21 cellular contexts compared by ENCODE assay signal in the genomic region with DNA sequence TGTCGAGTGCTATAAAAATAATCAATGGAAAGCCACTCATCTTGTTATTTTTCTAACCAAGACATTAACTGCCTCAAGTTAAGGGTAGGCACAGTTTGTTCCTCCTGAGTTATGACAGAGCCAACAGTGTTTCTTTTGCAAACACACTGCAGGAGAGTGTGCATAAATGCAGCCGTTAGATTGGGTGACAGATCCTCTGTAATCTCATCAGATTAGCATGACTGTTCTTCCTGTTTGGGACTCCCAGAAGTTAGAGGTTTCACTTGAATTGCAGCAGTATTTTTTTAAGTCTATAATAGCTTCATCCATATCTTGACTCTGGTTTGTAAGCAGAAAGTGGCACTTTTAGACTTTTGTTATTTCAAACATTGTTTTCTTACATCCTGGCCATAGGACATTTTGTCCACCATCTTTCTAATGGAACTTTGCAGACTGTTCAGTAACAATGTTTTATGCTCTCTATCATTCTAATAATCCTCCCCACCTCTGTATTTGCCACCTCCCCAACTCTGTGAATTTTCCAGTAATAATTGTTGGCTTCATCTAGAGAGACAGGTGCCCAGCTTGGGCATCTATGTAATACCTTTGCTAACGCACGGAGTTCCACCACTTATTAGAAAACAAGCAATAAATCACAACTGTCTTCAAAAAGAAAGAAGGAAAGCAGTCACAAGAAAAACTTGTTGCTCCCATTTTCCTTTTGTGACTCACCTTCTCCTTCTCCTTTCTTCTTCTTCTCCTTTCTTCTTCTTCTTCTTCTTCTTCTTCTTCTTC.
"Had no signal": no experiment of that assay in that cellular context is flagged by ENCODE, and none has a peak within 500 bp of the region (broad histone marks: within the 10 kb centered on the region; RNA-seq: fewer than 3 reads in every experiment).

No MANE protein-coding gene starts in this region.

- H3K27ac Mint-ChIP-seq: naive thymus-derived CD8-positive, alpha-beta T cell; stimulated activated memory B cell treated with anti-CD40 and anti-IgM and Interleukin-4, amounts not matched to agents 10 μg/mL and 1 μg/mL and 100 μg/mL, for 72 hours; stimulated activated naive CD8-positive, alpha-beta T cell treated with anti-CD3 and anti-CD28 coated beads, Interleukin-15, Interleukin-2, amounts not matched to agents 100 ng/mL and 50 ng/mL, for 24 hours had no signal

- H3K36me3 Mint-ChIP-seq: naive thymus-derived CD8-positive, alpha-beta T cell; stimulated activated memory B cell treated with anti-CD40 and anti-IgM and Interleukin-4, amounts not matched to agents 10 μg/mL and 1 μg/mL and 100 μg/mL, for 72 hours had no signal

- H3K27ac ChIP-seq: dorsolateral prefrontal cortex, heart left ventricle, neutrophil, spleen, tibial artery, upper lobe of left lung, uterus had no signal

- H3K27me3 Mint-ChIP-seq: naive thymus-derived CD8-positive, alpha-beta T cell; stimulated activated memory B cell treated with anti-CD40 and anti-IgM and Interleukin-4, amounts not matched to agents 10 μg/mL and 1 μg/mL and 100 μg/mL, for 72 hours; stimulated activated naive CD8-positive, alpha-beta T cell treated with anti-CD3 and anti-CD28 coated beads, Interleukin-15, Interleukin-2, amounts not matched to agents 100 ng/mL and 50 ng/mL, for 24 hours had no signal

- H3K36me3 ChIP-seq: heart left ventricle, neutrophil, spleen, tibial artery, upper lobe of left lung, uterus had no signal

- H3K4me3 Mint-ChIP-seq: naive thymus-derived CD8-positive, alpha-beta T cell; stimulated activated memory B cell treated with anti-CD40 and anti-IgM and Interleukin-4, amounts not matched to agents 10 μg/mL and 1 μg/mL and 100 μg/mL, for 72 hours; stimulated activated naive CD8-positive, alpha-beta T cell treated with anti-CD3 and anti-CD28 coated beads, Interleukin-15, Interleukin-2, amounts not matched to agents 100 ng/mL and 50 ng/mL, for 24 hours had no signal

- H3K27me3 ChIP-seq: heart left ventricle, neutrophil, spleen, tibial artery, upper lobe of left lung, uterus had no signal

- ATAC-seq: esophagus mucosa; heart left ventricle; left lobe of liver; naive thymus-derived CD8-positive, alpha-beta T cell; sciatic nerve; stimulated activated memory B cell treated with anti-CD40 and anti-IgM and Interleukin-4, amounts not matched to agents 10 μg/mL and 1 μg/mL and 100 μg/mL, for 72 hours had no signal

- H3K4me1 Mint-ChIP-seq: naive thymus-derived CD8-positive, alpha-beta T cell; stimulated activated memory B cell treated with anti-CD40 and anti-IgM and Interleukin-4, amounts not matched to agents 10 μg/mL and 1 μg/mL and 100 μg/mL, for 72 hours had no signal

- H3K4me1 ChIP-seq: heart left ventricle, spleen, tibial artery, upper lobe of left lung, uterus had no signal

- H3K4me3 ChIP-seq: dorsolateral prefrontal cortex, heart left ventricle, spleen, tibial artery, upper lobe of left lung, uterus had no signal

- DNase-seq: dorsolateral prefrontal cortex; effector CD8-positive, alpha-beta T cell; heart left ventricle; hypothalamus; islet precursor cell; mammary epithelial cell; naive thymus-derived CD8-positive, alpha-beta T cell; posterior cingulate gyrus; spleen; stimulated activated CD4-positive, alpha-beta T cell treated with anti-CD3 and anti-CD28 coated beads, Interleukin-15, amount 100 ng/mL, for 24 hours; stimulated activated CD4-positive, alpha-beta T cell treated with anti-CD3 and anti-CD28 coated beads, Interleukin-1b, Interleukin-23, amount 100 ng/mL, for 48 hours; stimulated activated CD4-positive, alpha-beta T cell treated with anti-CD3 and anti-CD28 coated beads, Interleukin-4, amount 100 ng/mL, for 24 hours; tibial artery; upper lobe of left lung; uterus had no signal

- H3K9me3 ChIP-seq: heart left ventricle, neutrophil, spleen, tibial artery, upper lobe of left lung, uterus had no signal
